In genomic region chr3:50265988-50266387, GRCh38 we compare ENCODE assay signal across 13 cellular contexts. TPM values are rescaled to one million over a fixed set of nuclear protein-coding genes. Genes with fewer than 3 reads are reported as not detected.
DNase-seq lines count a peak whose midpoint lies in the region; ATAC-seq, FAIRE-seq and TF ChIP-seq lines count a peak whose summit lies in the region.
"Had no signal": no experiment of that assay in that cellular context is flagged by ENCODE, and none has a peak within 500 bp of the region (broad histone marks: within the 10 kb centered on the region; RNA-seq: fewer than 3 reads in every experiment).

No MANE protein-coding gene starts in this region.

- TF ChIP-seq POLR2A in tibial nerve (IDR thresholded peaks at IDR 0.05), result no peak

- no peak overlapping the region for H3K9ac ChIP-seq in PC-3 (ENCODE audit: low read length)
- H3K9ac ChIP-seq in endodermal cell (ENCODE audit: extremely low read depth, low read length, poor library complexity, severe bottlenecking), result no peak overlapping the region

- H3K9me3 ChIP-seq in PC-3 (ENCODE audit: low read length) (no peaks in the 10 kb centered on the region), endodermal cell (ENCODE audit: control insufficient read depth, low read length) (no peaks in the 10 kb centered on the region), tibial nerve (no peaks in the 10 kb centered on the region)

- H3K27me3 ChIP-seq in PC-3 (ENCODE audit: low read length) (no peaks in the 10 kb centered on the region), endodermal cell (ENCODE audit: control insufficient read depth, insufficient read depth, low read length, poor library complexity, severe bottlenecking) (no peaks in the 10 kb centered on the region), tibial nerve (no peaks in the 10 kb centered on the region)

- H2AFZ ChIP-seq in PC-3 (ENCODE audit: low read length), result no peak overlapping the region

- H3K36me3 Mint-ChIP-seq in endodermal cell (ENCODE audit: low read depth) (no peaks in the 10 kb centered on the region), neural crest cell (ENCODE audit: low read depth) (no peaks in the 10 kb centered on the region)
- H3K36me3 Mint-ChIP-seq: naive thymus-derived CD8-positive, alpha-beta T cell had no signal

- intact Hi-C loops in PC-3 (cut with micrococcal nuclease), result no loop called here

- H3K27ac ChIP-seq in PC-3 (ENCODE audit: low read length) (peak overlapping the region; percentile 52; the same call in 1 of the 2 replicates), endodermal cell (ENCODE audit: low read depth, low read length) (peak overlapping the region; percentile 92), tibial nerve (peak overlapping the region; percentile 85 to 98 (median 97))

- POLR2A ChIA-PET in PC-3 (lab: Charles Lee; ENCODE audit: unreplicated experiment), result no interaction called here

- H3K4me2 ChIP-seq in PC-3 (ENCODE audit: low read length), result no peak overlapping the region

- H3K4me3 ChIP-seq in PC-3 (ENCODE audit: low read length), result no peak overlapping the region
- H3K4me3 ChIP-seq in endodermal cell (ENCODE audit: low read length), result no peak overlapping the region
- peak overlapping the region in 1 of 4 donors; percentile 63 for H3K4me3 ChIP-seq in tibial nerve

- H3K9me3 Mint-ChIP-seq in endodermal cell (no peaks in the 10 kb centered on the region), neural crest cell (no peaks in the 10 kb centered on the region)
- H3K9me3 Mint-ChIP-seq: naive thymus-derived CD8-positive, alpha-beta T cell had no signal

- peaks cover 4% of the 10 kb centered on the region for H3K27me3 Mint-ChIP-seq in endodermal cell (ENCODE audit: insufficient read depth)
- H3K27me3 Mint-ChIP-seq in neural crest cell (ENCODE audit: low read depth), result peaks cover 10% of the 10 kb centered on the region

- H3K4me3 Mint-ChIP-seq in endodermal cell (no peak overlapping the region), neural crest cell (peak overlapping the region; percentile 70)
- H3K4me3 Mint-ChIP-seq: naive thymus-derived CD8-positive, alpha-beta T cell had no signal

- no TSS peak for BruUV-seq in PC-3 (replicated peaks; lab: Mats Ljungman, UMichigan)

- DNase-seq in PC-3, result no peak
- peak; percentile 57 for DNase-seq in endodermal cell
- no peak for DNase-seq in neural crest cell (ENCODE audit: low read depth, low spot score)
- no peak for DNase-seq in tibial nerve (ENCODE audit: low spot score in 2 of 2)
- DNase-seq in frontal cortex (ENCODE audit: low spot score in 2 of 2), result no peak
- DNase-seq: activated CD4-positive, CD25-positive, alpha-beta regulatory T cell; activated T-cell treated with anti-CD3 and anti-CD28 coated beads, Interleukin-2, amount 50 U/mL, for 1 hour; erythroblast; naive thymus-derived CD8-positive, alpha-beta T cell; NCI-H1048 had no signal

- TF ChIP-seq CTCF in PC-3 (conservative IDR thresholded peaks at IDR 0.05; ENCODE audit: low read depth, low read length) (no peak), endodermal cell (conservative IDR thresholded peaks at IDR 0.05) (no peak), neural crest cell (conservative IDR thresholded peaks at IDR 0.05) (no peak), tibial nerve (IDR thresholded peaks at IDR 0.05) (no peak)

- no peak for FAIRE-seq in frontal cortex (lab: Jason Lieb, UNC)

- H3K9me2 ChIP-seq in PC-3 (replicated peaks; ENCODE audit: low read length), result no peaks in the 10 kb centered on the region

- no peaks in the 10 kb centered on the region for H3F3A ChIP-seq in PC-3 (ENCODE audit: low read length, unreplicated experiment)

- no peak for TF ChIP-seq EP300 in tibial nerve (IDR thresholded peaks at IDR 0.05)

- peaks cover 26% of the 10 kb centered on the region for H3K4me1 Mint-ChIP-seq in endodermal cell
- peaks cover 42% of the 10 kb centered on the region for H3K4me1 Mint-ChIP-seq in neural crest cell
- H3K4me1 Mint-ChIP-seq: naive thymus-derived CD8-positive, alpha-beta T cell had no signal

- no peak for ATAC-seq in PC-3
- ATAC-seq in GM19467 (IDR thresholded peaks at IDR 0.05; ENCODE audit: unreplicated experiment), result no peak
- ATAC-seq in HG03460 (IDR thresholded peaks at IDR 0.05; ENCODE audit: unreplicated experiment), result no peak
- ATAC-seq: naive thymus-derived CD8-positive, alpha-beta T cell had no signal

- H3K36me3 ChIP-seq in PC-3 (ENCODE audit: low read depth, low read length), result no peaks in the 10 kb centered on the region
- H3K36me3 ChIP-seq in endodermal cell (ENCODE audit: control insufficient read depth, insufficient read depth, low read length), result no peaks in the 10 kb centered on the region
- H3K36me3 ChIP-seq in tibial nerve, result no peaks in the 10 kb centered on the region

- H3K79me2 ChIP-seq in PC-3 (ENCODE audit: low read length), result 0 out of 2 replicates have a peak, but pooled peaks cover 3% of the 10 kb centered on the region

- H3K4me1 ChIP-seq in PC-3 (ENCODE audit: insufficient read depth, low read length) (peaks cover 54% of the 10 kb centered on the region), endodermal cell (ENCODE audit: control insufficient read depth, insufficient read depth, low read length) (peaks cover 9% of the 10 kb centered on the region), tibial nerve (peaks cover 0 to 100% (median 67%) of the 10 kb centered on the region in 4 donors)

- 89 to 93% methylated on average over 2 to 6 of the region's 6 CpGs for WGBS in endodermal cell (ENCODE audit: insufficient coverage in 1 of 2, insufficient read length in 1 of 2), 2 experiments
- whole genome bisulfite sequencing in tibial nerve, 2 donors, result 79 to 85% methylated on average over 6 of the region's 6 CpGs

- no peaks in the 10 kb centered on the region for H4K20me1 ChIP-seq in PC-3 (ENCODE audit: low read length)

- CTCF ChIA-PET in PC-3 (lab: Charles Lee), result no interaction called here

- H3K27ac Mint-ChIP-seq in endodermal cell (peak overlapping the region; percentile 64), neural crest cell (ENCODE audit: unreplicated experiment) (peak overlapping the region; percentile 47)
- H3K27ac Mint-ChIP-seq: naive thymus-derived CD8-positive, alpha-beta T cell had no signal

RNA-seq across cellular contexts. Expression of gene SEMA3B, which starts 3.0 kb away (rescaled TPM):
- total RNA-seq in PC-3 (2014; rRNA removed), result 40.1 and 63.9 TPM in 2 replicates
- total RNA-seq in endodermal cell, result 10 to 100 TPM in 1 of 2 donors, 1 to 10 TPM in 1; 6.5 to 10.3 TPM
- 19.4 TPM for polyA plus RNA-seq in endodermal cell (2013, experiment 1 of 2)
- 15.1 TPM for polyA plus RNA-seq in endodermal cell (2013, experiment 2 of 2)
- total RNA-seq in neural crest cell, result 2.3 and 2.9 TPM in 2 replicates
- 100 to 1,000 TPM; 251 to 334 (median 261) TPM for total RNA-seq in tibial nerve
- total RNA-seq in frontal cortex, result 2.4 TPM

RNA-seq across cellular contexts. Expression of gene LSMEM2, which starts 12.9 kb away (rescaled TPM):
- total RNA-seq in PC-3 (2014; rRNA removed), result not detected in 2 replicates
- total RNA-seq in endodermal cell, result not detected
- 0.25 TPM for polyA plus RNA-seq in endodermal cell (2013, experiment 1 of 2)
- polyA plus RNA-seq in endodermal cell (2013, experiment 2 of 2), result not detected
- total RNA-seq in neural crest cell, result not detected in 2 replicates
- 1 to 10 TPM; 2.0 to 3.1 (median 2.5) TPM for total RNA-seq in tibial nerve
- total RNA-seq in frontal cortex, result 0.82 TPM
- total RNA-seq: naive thymus-derived CD8-positive, alpha-beta T cell; NCI-H460 had no signal

RNA-seq across cellular contexts. Expression of gene IFRD2, which starts 26.2 kb away (rescaled TPM):
- total RNA-seq in PC-3 (2014; rRNA removed) (223 and 300 TPM in 2 replicates), endodermal cell (10 to 100 TPM; 56.6 to 70.9 TPM), neural crest cell (69.2 and 77.1 TPM in 2 replicates), tibial nerve (100 to 1,000 TPM in 1 of 4 donors, 10 to 100 TPM in 3; 42.0 to 129 (median 56.2) TPM), frontal cortex (17.9 TPM)
- polyA plus RNA-seq in endodermal cell (2013, experiment 1 of 2), result 42.4 TPM
- polyA plus RNA-seq in endodermal cell (2013, experiment 2 of 2), result 35.6 TPM

RNA-seq across cellular contexts. Expression of gene GNAI2, which starts 30.0 kb away (rescaled TPM):
- total RNA-seq in PC-3 (2014; rRNA removed) (221 and 254 TPM in 2 replicates), endodermal cell (100 to 1,000 TPM; 243 to 278 TPM), neural crest cell (176 and 190 TPM in 2 replicates), tibial nerve (100 to 1,000 TPM; 201 to 265 (median 243) TPM), frontal cortex (97.0 TPM)
- 454 TPM for polyA plus RNA-seq in endodermal cell (2013, experiment 1 of 2)
- polyA plus RNA-seq in endodermal cell (2013, experiment 2 of 2), result 428 TPM

RNA-seq across cellular contexts. Expression of gene HYAL3, which starts 33.2 kb away (rescaled TPM):
- total RNA-seq in PC-3 (2014; rRNA removed) (13.2 and 20.8 TPM in 2 replicates), endodermal cell (1 to 10 TPM; 2.6 to 3.3 TPM), neural crest cell (2.9 and 4.4 TPM in 2 replicates), tibial nerve (10 to 100 TPM in 1 of 4 donors, 1 to 10 TPM in 3; 1.2 to 17.9 (median 1.8) TPM), frontal cortex (3.7 TPM)
- polyA plus RNA-seq in endodermal cell (2013, experiment 1 of 2), result 4.1 TPM
- polyA plus RNA-seq in endodermal cell (2013, experiment 2 of 2), result 3.9 TPM
